20 cellular contexts compared by ENCODE assay signal in the genomic region with DNA sequence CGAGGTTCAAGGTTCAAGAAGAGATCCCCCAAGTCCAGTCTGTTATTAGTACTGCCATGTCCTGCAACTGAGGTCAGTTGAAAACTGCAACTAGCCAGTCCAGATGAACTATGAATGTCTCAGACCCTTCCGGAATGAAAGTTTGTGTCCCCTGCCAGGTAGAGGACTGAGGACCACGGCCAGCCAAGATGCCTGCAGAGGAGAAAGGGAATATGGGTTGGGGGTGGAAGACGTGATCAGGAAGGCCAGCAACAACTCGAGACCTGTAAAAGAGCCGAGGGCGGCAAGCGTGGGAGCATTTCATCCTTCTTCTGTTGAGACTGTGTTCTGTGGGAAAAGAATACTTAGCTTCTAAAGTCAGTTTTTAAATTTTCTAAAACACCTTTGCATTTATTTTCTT.
"Had no signal": no experiment of that assay in that cellular context is flagged by ENCODE, and none has a peak within 500 bp of the region (broad histone marks: within the 10 kb centered on the region; RNA-seq: fewer than 3 reads in every experiment).

No MANE protein-coding gene starts in this region.

- H3K4me1 ChIP-seq: esophagus squamous epithelium, gastrocnemius medialis, heart right ventricle, left lung, lower lobe of right lung had no signal

- DNase-seq: dermis blood vessel endothelial cell; dorsolateral prefrontal cortex; effector CD4-positive, alpha-beta T cell; effector memory CD4-positive, alpha-beta T cell; esophagus squamous epithelium; foreskin fibroblast; foreskin melanocyte; gastrocnemius medialis; glutamatergic neuron; head of caudate nucleus; heart right ventricle; hippocampal formation; left cardiac atrium; left lung; left ventricle myocardium superior; lower lobe of right lung; mesenchymal stem cell; mucosa of descending colon; naive B cell had no signal

- H3K4me3 ChIP-seq: coronary artery, dorsolateral prefrontal cortex, esophagus squamous epithelium, gastrocnemius medialis, heart right ventricle, left lung, lower lobe of right lung, mucosa of descending colon had no signal

- H3K27ac ChIP-seq: coronary artery, dorsolateral prefrontal cortex, esophagus squamous epithelium, gastrocnemius medialis, heart right ventricle, left lung, lower lobe of right lung had no signal

- H3K36me3 ChIP-seq: esophagus squamous epithelium, gastrocnemius medialis, heart right ventricle, left lung, lower lobe of right lung had no signal

- H3K9me3 ChIP-seq: esophagus squamous epithelium, gastrocnemius medialis, heart right ventricle, left lung, lower lobe of right lung, mucosa of descending colon had no signal

- H3K27me3 ChIP-seq: dorsolateral prefrontal cortex, left lung had no signal

- ATAC-seq: gastrocnemius medialis, heart right ventricle, left cardiac atrium, left lung, left ventricle myocardium superior, lower lobe of right lung, mucosa of descending colon had no signal
